11 cellular contexts compared by ENCODE assay signal in genomic region chr2:195049372-195050031, GRCh38.
DNase-seq lines count a peak whose midpoint lies in the region; ATAC-seq and TF ChIP-seq lines count a peak whose summit lies in the region.
"Had no signal": no experiment of that assay in that cellular context is flagged by ENCODE, and none has a peak within 500 bp of the region (broad histone marks: within the 10 kb centered on the region; RNA-seq: fewer than 3 reads in every experiment).

No MANE protein-coding gene starts in this region.

- H3K4me1 ChIP-seq in upper lobe of left lung, result no peaks in the 10 kb centered on the region
- H3K4me1 ChIP-seq: Peyer's patch, sigmoid colon had no signal

- no peak overlapping the region for H3K4me3 ChIP-seq in upper lobe of left lung
- H3K4me3 ChIP-seq: Peyer's patch, sigmoid colon had no signal

- H3K27ac ChIP-seq in upper lobe of left lung, result no peak overlapping the region
- H3K27ac ChIP-seq: Peyer's patch, sigmoid colon had no signal

- peak; percentile 90 for ATAC-seq in GM19395 (IDR thresholded peaks at IDR 0.05; ENCODE audit: unreplicated experiment)
- ATAC-seq in HG02610 (IDR thresholded peaks at IDR 0.05; ENCODE audit: unreplicated experiment), result peak; percentile 96
- ATAC-seq in HG03460 (IDR thresholded peaks at IDR 0.05; ENCODE audit: unreplicated experiment), result peak; percentile 82
- ATAC-seq in upper lobe of left lung (ENCODE audit: low FRiP score in 2 of 2), result no peak

- no peaks in the 10 kb centered on the region for H3K36me3 ChIP-seq in upper lobe of left lung
- H3K36me3 ChIP-seq: Peyer's patch, sigmoid colon had no signal

- no peak for TF ChIP-seq POLR2A in upper lobe of left lung (IDR thresholded peaks at IDR 0.05)

- H3K9me3 ChIP-seq in upper lobe of left lung, result no peaks in the 10 kb centered on the region
- H3K9me3 ChIP-seq: Peyer's patch, sigmoid colon had no signal

- DNase-seq in kidney tubule cell (ENCODE audit: low spot score), result peak; percentile 59
- no peak for DNase-seq in upper lobe of left lung
- no peak for DNase-seq in NAMALWA (ENCODE audit: low spot score)
- no peak for DNase-seq in iPS-NIHi11 (ENCODE audit: low spot score)
- DNase-seq: activated B cell treated with CpG ODN at 0.5 μM for 24 hours, NCI-H1048, Peyer's patch, sigmoid colon had no signal

- no peaks in the 10 kb centered on the region for H3K27me3 ChIP-seq in upper lobe of left lung
- H3K27me3 ChIP-seq: Peyer's patch, sigmoid colon had no signal

- TF ChIP-seq CTCF in upper lobe of left lung (IDR thresholded peaks at IDR 0.05), result no peak

- 81 to 90% methylated on average over 1 of the region's 1 CpG for WGBS in upper lobe of left lung, 2 donors

- TF ChIP-seq EP300 in upper lobe of left lung (IDR thresholded peaks at IDR 0.05), result no peak

Comparison
In these comparisons a context has a peak if more than half of its experiments do, and no peak if none do; other contexts are left out.
1. ATAC-seq: peak in GM19395 (single experiment), HG02610 (single experiment) and HG03460 (single experiment); none in upper lobe of left lung (0 of 2).